Comparison of ENCODE assay signal across 30 cellular contexts in genomic region chr6:25876203-25876602, GRCh38. TPM values are rescaled to one million over a fixed set of nuclear protein-coding genes. Genes with fewer than 3 reads are reported as not detected.
"Had no signal": no experiment of that assay in that cellular context is flagged by ENCODE, and none has a peak within 500 bp of the region (broad histone marks: within the 10 kb centered on the region; RNA-seq: fewer than 3 reads in every experiment).

No MANE protein-coding gene starts in this region.

- H3K27me3 ChIP-seq: breast epithelium, suprapubic skin had no signal

- H3K36me3 Mint-ChIP-seq: activated naive CD4-positive, alpha-beta T cell treated with anti-CD3 and anti-CD28 coated beads, Interleukin-2, amount 50 U/mL, for 24 hours; stimulated activated naive B cell treated with anti-CD40 and anti-IgM and Interleukin-4, amounts not matched to agents 10 μg/mL and 1 μg/mL and 100 μg/mL, for 72 hours had no signal

- H3K9me3 ChIP-seq: breast epithelium, esophagus muscularis mucosa, suprapubic skin, tibial nerve had no signal

- H3K27me3 Mint-ChIP-seq: activated naive CD4-positive, alpha-beta T cell treated with anti-CD3 and anti-CD28 coated beads, Interleukin-2, amount 50 U/mL, for 24 hours; dendritic cell treated with granulocyte-macrophage colony-stimulating factor and Interleukin-4, amounts not matched to agents 40 ng/mL and 50 ng/mL, for 4 days had no signal

- H3K27ac Mint-ChIP-seq: activated CD4-positive, alpha-beta memory T cell treated with anti-CD3 and anti-CD28 coated beads, Interleukin-2, amount 10 ng/mL, durations not matched to agents 7 days and 5 days; activated naive CD4-positive, alpha-beta T cell treated with anti-CD3 and anti-CD28 coated beads, Interleukin-2, amount 50 U/mL, for 24 hours; activated naive CD8-positive, alpha-beta T cell treated with anti-CD3 and anti-CD28 coated beads, Interleukin-2, amount 50 U/mL, for 24 hours; activated T-helper 17 cell treated with anti-CD3 and anti-CD28 coated beads, Interleukin-2, amount 50 U/mL, for 72 hours; dendritic cell treated with granulocyte-macrophage colony-stimulating factor and Interleukin-4, amounts not matched to agents 40 ng/mL and 50 ng/mL, for 4 days; endodermal cell; naive thymus-derived CD4-positive, alpha-beta T cell; stimulated activated naive B cell treated with anti-CD40 and anti-IgM and Interleukin-4, amounts not matched to agents 10 μg/mL and 1 μg/mL and 100 μg/mL, for 72 hours had no signal

- H3K36me3 ChIP-seq: breast epithelium, esophagus muscularis mucosa, suprapubic skin, tibial nerve had no signal

- H3K4me3 ChIP-seq: breast epithelium, esophagus muscularis mucosa, suprapubic skin, tibial nerve had no signal

- FAIRE-seq: frontal cortex, islet of Langerhans, small intestine, TTC549 had no signal

- ATAC-seq: activated naive CD8-positive, alpha-beta T cell treated with anti-CD3 and anti-CD28 coated beads, Interleukin-2, amount 50 U/mL, for 24 hours; activated T-cell treated with anti-CD3 and anti-CD28 coated beads, Interleukin-2, amount 50 U/mL, for 4 hours; activated T-helper 17 cell treated with anti-CD3 and anti-CD28 coated beads, Interleukin-2, amount 50 U/mL, for 72 hours; left cardiac atrium; naive thymus-derived CD4-positive, alpha-beta T cell; sciatic nerve; stimulated activated naive B cell treated with anti-CD40 and anti-IgM and Interleukin-4, amounts not matched to agents 10 μg/mL and 1 μg/mL and 100 μg/mL, for 72 hours had no signal

- DNase-seq: activated CD4-positive, alpha-beta memory T cell treated with anti-CD3 and anti-CD28 coated beads, Interleukin-2, amount 10 ng/mL, durations not matched to agents 7 days and 5 days; activated CD4-positive, alpha-beta T cell treated with anti-CD3 and anti-CD28 coated beads for 48 hours; activated naive CD8-positive, alpha-beta T cell treated with anti-CD3 and anti-CD28 coated beads, Interleukin-2, amount 50 U/mL, for 24 hours; activated T-cell treated with anti-CD3 and anti-CD28 coated beads, Interleukin-2, amount 50 U/mL, for 4 hours; central memory CD4-positive, alpha-beta T cell; endodermal cell; left cardiac atrium; midbrain; naive thymus-derived CD4-positive, alpha-beta T cell; small intestine; stimulated activated CD4-positive, alpha-beta T cell treated with anti-CD3 and anti-CD28 coated beads, Interleukin-1b, Interleukin-23, amount 100 ng/mL, for 48 hours; stimulated activated naive B cell treated with anti-CD40 and anti-IgM and Interleukin-4, amounts not matched to agents 10 μg/mL and 1 μg/mL and 100 μg/mL, for 72 hours; T-helper 1 cell; T-helper 9 cell had no signal

- H3K4me1 ChIP-seq: breast epithelium, esophagus muscularis mucosa, suprapubic skin, tibial nerve had no signal

- H3K27ac ChIP-seq: breast epithelium, esophagus muscularis mucosa, suprapubic skin, tibial nerve, VCaP had no signal

- H3K9me3 Mint-ChIP-seq: activated naive CD4-positive, alpha-beta T cell treated with anti-CD3 and anti-CD28 coated beads, Interleukin-2, amount 50 U/mL, for 24 hours; activated T-cell treated with anti-CD3 and anti-CD28 coated beads, Interleukin-2, amount 50 U/mL, for 4 hours; activated T-helper 17 cell treated with anti-CD3 and anti-CD28 coated beads, Interleukin-2, amount 50 U/mL, for 72 hours; dendritic cell treated with granulocyte-macrophage colony-stimulating factor and Interleukin-4, amounts not matched to agents 40 ng/mL and 50 ng/mL, for 4 days; endodermal cell; stimulated activated naive B cell treated with anti-CD40 and anti-IgM and Interleukin-4, amounts not matched to agents 10 μg/mL and 1 μg/mL and 100 μg/mL, for 72 hours had no signal

- H3K4me3 Mint-ChIP-seq: activated CD4-positive, alpha-beta memory T cell treated with anti-CD3 and anti-CD28 coated beads, Interleukin-2, amount 10 ng/mL, durations not matched to agents 7 days and 5 days; activated naive CD4-positive, alpha-beta T cell treated with anti-CD3 and anti-CD28 coated beads, Interleukin-2, amount 50 U/mL, for 24 hours; activated naive CD8-positive, alpha-beta T cell treated with anti-CD3 and anti-CD28 coated beads, Interleukin-2, amount 50 U/mL, for 24 hours; activated T-cell treated with anti-CD3 and anti-CD28 coated beads, Interleukin-2, amount 50 U/mL, for 4 hours; activated T-helper 17 cell treated with anti-CD3 and anti-CD28 coated beads, Interleukin-2, amount 50 U/mL, for 72 hours; dendritic cell treated with granulocyte-macrophage colony-stimulating factor and Interleukin-4, amounts not matched to agents 40 ng/mL and 50 ng/mL, for 4 days; endodermal cell; stimulated activated naive B cell treated with anti-CD40 and anti-IgM and Interleukin-4, amounts not matched to agents 10 μg/mL and 1 μg/mL and 100 μg/mL, for 72 hours had no signal

- H3K4me1 Mint-ChIP-seq: endodermal cell had no signal

RNA-seq across cellular contexts. Expression of gene SLC17A3, which starts 2.2 kb away (rescaled TPM):
- total RNA-seq: breast epithelium, endodermal cell, esophagus muscularis mucosa, frontal cortex, left cardiac atrium, lower leg skin, osteocyte, posterior vena cava, sciatic nerve, suprapubic skin, tibial nerve, ureter had no signal
- polyA plus RNA-seq: naive thymus-derived CD4-positive, alpha-beta T cell had no signal

RNA-seq across cellular contexts. Expression of gene SLC17A1, which starts 44.4 kb away (rescaled TPM):
- total RNA-seq: activated CD4-positive, alpha-beta memory T cell treated with anti-CD3 and anti-CD28 coated beads, Interleukin-2, amount 10 ng/mL, durations not matched to agents 7 days and 5 days; activated T-cell treated with anti-CD3 and anti-CD28 coated beads, Interleukin-2, amount 50 U/mL, for 4 hours; activated T-helper 17 cell treated with anti-CD3 and anti-CD28 coated beads, Interleukin-2, amount 50 U/mL, for 72 hours; breast epithelium; endodermal cell; esophagus muscularis mucosa; frontal cortex; left cardiac atrium; lower leg skin; naive thymus-derived CD4-positive, alpha-beta T cell; osteocyte; posterior vena cava; sciatic nerve; suprapubic skin; tibial nerve; ureter had no signal
- polyA plus RNA-seq: naive thymus-derived CD4-positive, alpha-beta T cell; small intestine had no signal

RNA-seq across cellular contexts. Expression of gene SLC17A2, which starts 54.3 kb away (rescaled TPM):
- total RNA-seq: activated CD4-positive, alpha-beta memory T cell treated with anti-CD3 and anti-CD28 coated beads, Interleukin-2, amount 10 ng/mL, durations not matched to agents 7 days and 5 days; activated T-helper 17 cell treated with anti-CD3 and anti-CD28 coated beads, Interleukin-2, amount 50 U/mL, for 72 hours; breast epithelium; endodermal cell; esophagus muscularis mucosa; frontal cortex; left cardiac atrium; lower leg skin; osteocyte; posterior vena cava; sciatic nerve; suprapubic skin; tibial nerve; ureter had no signal
- polyA plus RNA-seq: naive thymus-derived CD4-positive, alpha-beta T cell; small intestine had no signal
